In genomic region chr10:80699602-80700039, GRCh38 we compare ENCODE assay signal across 7 cellular contexts.
DNase-seq lines count a peak whose midpoint lies in the region; ATAC-seq lines count a peak whose summit lies in the region.

No MANE protein-coding gene starts in this region.

- DNase-seq in NCI-H1417 treated with DMSO at 0.1 percent for 48 hours (lab: John Stamatoyannopoulos, UW) (peak; percentile 16), T1000 (lab: John Stamatoyannopoulos, UW) (peak; percentile 69), astrocyte of the hippocampus (ENCODE audit: low read depth, low spot score) (peak; percentile 82), iPS DF 4.7 (ENCODE audit: extremely low read depth, low spot score) (peak; percentile 74)
- DNase-seq in stimulated activated CD4-positive, alpha-beta T cell treated with anti-CD3 and anti-CD28 coated beads, Interleukin-12 subunit alpha, Interleukin-12 subunit beta, amount 100 ng/mL, for 24 hours (ENCODE audit: low read depth in 2 of 2): peak; percentile 31 to 76

- ATAC-seq in GM18502 (IDR thresholded peaks at IDR 0.05; ENCODE audit: poor library complexity, unreplicated experiment) (peak; percentile 88), HG02798 (IDR thresholded peaks at IDR 0.05; ENCODE audit: poor library complexity, unreplicated experiment) (peak; percentile 86)

Comparison
In these comparisons a context has a peak if more than half of its experiments do, and no peak if none do; other contexts are left out.
1. Peak in every context shown above with its lines: DNase-seq and ATAC-seq.
2. DNase-seq: peak in every context shown above with its lines; median percentile 82 in astrocyte of the hippocampus; 74 in iPS DF 4.7; 69 in T1000; 54 in stimulated activated CD4-positive, alpha-beta T cell treated with anti-CD3 and anti-CD28 coated beads, Interleukin-12 subunit alpha, Interleukin-12 subunit beta, amount 100 ng/mL, for 24 hours; 16 in NCI-H1417 treated with DMSO at 0.1 percent for 48 hours.